ENCODE assay signal across 30 cellular contexts in genomic region chr16:5642470-5642869, GRCh38.
"Had no signal": no experiment of that assay in that cellular context is flagged by ENCODE, and none has a peak within 500 bp of the region (broad histone marks: within the 10 kb centered on the region; RNA-seq: fewer than 3 reads in every experiment).

No MANE protein-coding gene starts in this region.

- H3K27ac Mint-ChIP-seq: dendritic cell treated with granulocyte-macrophage colony-stimulating factor and Interleukin-4, amounts not matched to agents 40 ng/mL and 50 ng/mL, for 4 days; endodermal cell; mesothelial cell of epicardium; natural killer cell treated with Interleukin-12 subunit alpha and Interleukin-12 subunit beta and Interleukin-15 and Interleukin-18, amount 100 ng/mL, for 72 hours; progenitor cell of endocrine pancreas; stimulated activated naive CD8-positive, alpha-beta T cell treated with anti-CD3 and anti-CD28 coated beads, Interleukin-15, amount 100 ng/mL, for 72 hours had no signal

- ATAC-seq: esophagus mucosa; gastrocnemius medialis; left cardiac atrium; left ventricle myocardium superior; natural killer cell treated with Interleukin-12 subunit alpha and Interleukin-12 subunit beta and Interleukin-15 and Interleukin-18, amount 100 ng/mL, for 72 hours; right lobe of liver; stimulated activated naive CD8-positive, alpha-beta T cell treated with anti-CD3 and anti-CD28 coated beads, Interleukin-15, amount 100 ng/mL, for 72 hours had no signal

- H3K4me3 ChIP-seq: colonic mucosa, gastrocnemius medialis, mucosa of descending colon, right lobe of liver, thyroid gland, vagina had no signal

- H3K79me2 ChIP-seq: parathyroid adenoma had no signal

- H3K36me3 ChIP-seq: colonic mucosa, gastrocnemius medialis, right lobe of liver, thyroid gland, vagina had no signal

- H3K9ac ChIP-seq: parathyroid adenoma had no signal

- H3K9me3 ChIP-seq: colonic mucosa, gastrocnemius medialis, mucosa of descending colon, right lobe of liver, thyroid gland, vagina had no signal

- H3K27me3 Mint-ChIP-seq: dendritic cell treated with granulocyte-macrophage colony-stimulating factor and Interleukin-4, amounts not matched to agents 40 ng/mL and 50 ng/mL, for 4 days; naive B cell; stimulated activated naive CD8-positive, alpha-beta T cell treated with anti-CD3 and anti-CD28 coated beads, Interleukin-15, amount 100 ng/mL, for 72 hours had no signal

- H3K36me3 Mint-ChIP-seq: mesothelial cell of epicardium; naive B cell; natural killer cell treated with Interleukin-12 subunit alpha and Interleukin-12 subunit beta and Interleukin-15 and Interleukin-18, amount 100 ng/mL, for 72 hours had no signal

- DNase-seq: colonic mucosa; effector CD8-positive, alpha-beta T cell; endodermal cell; foreskin fibroblast; gastrocnemius medialis; head of caudate nucleus; kidney; left cardiac atrium; left ventricle myocardium superior; mesenchymal stem cell; mucosa of descending colon; naive B cell; right lobe of liver; small intestine; stimulated activated CD4-positive, alpha-beta T cell treated with anti-CD3 and anti-CD28 coated beads, Interleukin-1b, Interleukin-23, amount 100 ng/mL, for 48 hours; stimulated activated CD4-positive, alpha-beta T cell treated with anti-CD3 and anti-CD28 coated beads, Interleukin-4, amount 100 ng/mL, for 1 hour; stimulated activated CD8-positive, alpha-beta memory T cell treated with anti-CD3 and anti-CD28 coated beads, Interleukin-4, amount 100 ng/mL, for 48 hours; stimulated activated naive CD4-positive, alpha-beta T cell; stimulated activated naive CD8-positive, alpha-beta T cell treated with anti-CD3 and anti-CD28 coated beads, Interleukin-15, amount 100 ng/mL, for 72 hours; trophoblast cell had no signal

- H3K4me1 Mint-ChIP-seq: mesothelial cell of epicardium; naive B cell; neural crest cell; stimulated activated naive CD8-positive, alpha-beta T cell treated with anti-CD3 and anti-CD28 coated beads, Interleukin-15, amount 100 ng/mL, for 72 hours had no signal

- H3K27me3 ChIP-seq: colonic mucosa, gastrocnemius medialis, right lobe of liver, thyroid gland, vagina had no signal

- H3K4me3 Mint-ChIP-seq: dendritic cell treated with granulocyte-macrophage colony-stimulating factor and Interleukin-4, amounts not matched to agents 40 ng/mL and 50 ng/mL, for 4 days; endodermal cell; mesothelial cell of epicardium; naive B cell; natural killer cell treated with Interleukin-12 subunit alpha and Interleukin-12 subunit beta and Interleukin-15 and Interleukin-18, amount 100 ng/mL, for 72 hours; neural crest cell; stimulated activated naive CD8-positive, alpha-beta T cell treated with anti-CD3 and anti-CD28 coated beads, Interleukin-15, amount 100 ng/mL, for 72 hours had no signal

- H3K27ac ChIP-seq: colonic mucosa, epithelial cell of prostate, gastrocnemius medialis, parathyroid adenoma, right lobe of liver, thyroid gland, vagina had no signal

- H2AFZ ChIP-seq: parathyroid adenoma had no signal

- H3K4me1 ChIP-seq: colonic mucosa, gastrocnemius medialis, parathyroid adenoma, right lobe of liver, vagina had no signal

- H3K9me3 Mint-ChIP-seq: endodermal cell, mesothelial cell of epicardium, neural crest cell had no signal
